ENCODE assay signal across 22 cellular contexts in genomic region chr5:76467221-76467620, GRCh38.
"Had no signal": no experiment of that assay in that cellular context is flagged by ENCODE, and none has a peak within 500 bp of the region (broad histone marks: within the 10 kb centered on the region; RNA-seq: fewer than 3 reads in every experiment).

No MANE protein-coding gene starts in this region.

- H3K4me3 Mint-ChIP-seq: activated B cell treated with CpG ODN at 0.5 μM for 24 hours; activated T-helper 1 cell treated with anti-CD3 and anti-CD28 coated beads, Interleukin-12 subunit alpha, Interleukin-12 subunit beta, Interleukin-2, Interleukin-4 antibody, amounts not matched to agents 30 ng/mL and 10 ng/mL and 1 ng/mL, durations not matched to agents 14 hours and 24 hours and 36 hours had no signal

- H3K27me3 ChIP-seq: brain microvascular endothelial cell, cardiac muscle cell had no signal

- H3K27ac ChIP-seq: brain microvascular endothelial cell, cardiac muscle cell had no signal

- H3K27me3 Mint-ChIP-seq: activated B cell treated with CpG ODN at 0.5 μM for 24 hours had no signal

- H3K9me3 Mint-ChIP-seq: activated B cell treated with CpG ODN at 0.5 μM for 24 hours; activated T-helper 1 cell treated with anti-CD3 and anti-CD28 coated beads, Interleukin-12 subunit alpha, Interleukin-12 subunit beta, Interleukin-2, Interleukin-4 antibody, amounts not matched to agents 30 ng/mL and 10 ng/mL and 1 ng/mL, durations not matched to agents 14 hours and 24 hours and 36 hours had no signal

- H3K4me3 ChIP-seq: cardiac muscle cell, K562 had no signal

- H3K27ac Mint-ChIP-seq: activated B cell treated with CpG ODN at 0.5 μM for 24 hours had no signal

- ATAC-seq: K562, PC-3 had no signal

- DNase-seq: activated B cell treated with CpG ODN at 0.5 μM for 24 hours; activated CD4-positive, alpha-beta T cell treated with anti-CD3 and anti-CD28 coated beads for 4 hours; activated CD4-positive, alpha-beta T cell treated with anti-CD3 and anti-CD28 coated beads, Interleukin-2, amount 50 U/mL, for 4 hours; activated CD8-positive, alpha-beta memory T cell treated with anti-CD3 and anti-CD28 coated beads for 24 hours; activated effector memory CD4-positive, alpha-beta T cell treated with anti-CD3 and anti-CD28 coated beads, Interleukin-2, amount 50 U/mL, for 16 hours; activated naive CD4-positive, alpha-beta T cell treated with Interleukin-2 at 50 U/mL for 16 hours; brain microvascular endothelial cell; cerebellar nuclear complex; Karpas-422; MM.1S; NCI-H1105; NCI-H1436; NCI-H1694 treated with DMSO at 0.1 percent for 48 hours; NCI-H2081; NCI-H446; NCI-H524; PC-3; SHP77 treated with DMSO at 0.1 percent for 48 hours; T1000 had no signal

- H3K36me3 ChIP-seq: brain microvascular endothelial cell, cardiac muscle cell had no signal

- H3K4me1 Mint-ChIP-seq: activated B cell treated with CpG ODN at 0.5 μM for 24 hours had no signal
